11 cellular contexts compared by ENCODE assay signal in the genomic region with DNA sequence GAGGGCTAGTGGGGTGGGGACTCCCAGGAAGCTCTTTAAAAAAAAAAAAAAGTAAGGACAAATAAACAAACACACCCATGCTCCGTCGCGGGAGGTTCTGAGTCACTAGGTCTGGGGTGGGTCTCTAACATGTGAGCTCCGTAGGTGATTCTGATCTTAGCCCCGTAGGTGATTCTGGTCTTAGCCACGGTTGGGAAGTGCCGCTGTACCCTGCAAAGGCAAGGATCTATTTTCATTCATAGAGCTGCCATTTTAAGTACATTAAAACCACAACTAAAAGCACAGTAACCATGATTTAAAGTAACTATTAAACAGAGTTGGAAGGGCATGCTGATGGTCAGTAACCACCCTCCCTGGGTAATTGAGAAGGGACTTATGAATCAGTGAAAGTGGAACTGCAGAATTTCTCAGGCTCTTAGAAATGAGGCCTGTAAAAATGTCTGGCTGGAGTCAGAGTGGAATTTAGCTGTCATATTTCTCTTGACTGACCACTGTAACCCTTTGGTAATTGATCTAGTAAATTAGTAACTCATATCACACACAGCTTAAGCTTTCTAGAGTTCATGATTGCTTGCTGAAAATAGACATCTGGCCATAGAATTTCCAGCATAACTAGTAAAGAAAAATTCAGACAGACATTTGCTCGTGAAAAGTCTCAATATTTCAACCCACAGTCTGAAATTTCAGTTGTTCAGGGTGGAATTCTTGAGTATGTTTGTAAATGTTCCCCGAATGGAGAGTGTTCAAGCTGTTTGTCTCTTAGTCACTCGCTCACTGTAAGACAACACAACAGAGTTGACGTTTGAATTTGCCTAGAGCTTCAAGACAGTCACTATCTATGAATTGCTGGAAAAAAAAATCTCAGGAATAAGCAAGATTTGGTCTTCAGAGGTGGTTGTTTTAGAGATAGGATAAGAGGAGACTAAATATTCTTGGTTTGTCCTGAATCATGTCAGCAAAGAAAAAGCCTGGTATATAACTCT. TPM values are rescaled to one million over a fixed set of nuclear protein-coding genes. Genes with fewer than 3 reads are reported as not detected.
A peak's percentile ranks its signal among the peaks of the same experiment; 100 is the strongest.
DNase-seq lines count a peak whose midpoint lies in the region; ATAC-seq and TF ChIP-seq lines count a peak whose summit lies in the region.
"Had no signal": no experiment of that assay in that cellular context is flagged by ENCODE, and none has a peak within 500 bp of the region (broad histone marks: within the 10 kb centered on the region; RNA-seq: fewer than 3 reads in every experiment).

No MANE protein-coding gene starts in this region.

- H4K20me1 ChIP-seq in hepatocyte (ENCODE audit: insufficient read depth, poor library complexity, severe bottlenecking), result no peaks in the 10 kb centered on the region

- no peaks in the 10 kb centered on the region for H3K4me1 ChIP-seq in Peyer's patch
- H3K4me1 ChIP-seq in hepatocyte (ENCODE audit: insufficient read depth), result no peaks in the 10 kb centered on the region

- H3K36me3 ChIP-seq in Peyer's patch (no peaks in the 10 kb centered on the region), hepatocyte (replicated peaks; ENCODE audit: insufficient read depth, low read depth) (no peaks in the 10 kb centered on the region)

- no peaks in the 10 kb centered on the region for H3K79me2 ChIP-seq in hepatocyte

- ATAC-seq in GM21619 (IDR thresholded peaks at IDR 0.05; ENCODE audit: unreplicated experiment), result peak; percentile 80
- peak; percentile 38 for ATAC-seq in sciatic nerve
- no peak for ATAC-seq in GM19328 (IDR thresholded peaks at IDR 0.05; ENCODE audit: unreplicated experiment)
- ATAC-seq in HG03139 (IDR thresholded peaks at IDR 0.05; ENCODE audit: unreplicated experiment), result no peak

- H3K27me3 ChIP-seq in Peyer's patch, result no peaks in the 10 kb centered on the region
- H3K27me3 ChIP-seq in hepatocyte, result no peaks in the 10 kb centered on the region
- H3K27me3 ChIP-seq in dorsolateral prefrontal cortex, result no peaks in the 10 kb centered on the region

- H3K9me3 ChIP-seq in Peyer's patch (no peaks in the 10 kb centered on the region), hepatocyte (ENCODE audit: low read depth) (no peaks in the 10 kb centered on the region)

- H3K4me2 ChIP-seq in hepatocyte, result peak overlapping the region; percentile 67

- TF ChIP-seq POLR2A in Peyer's patch (IDR thresholded peaks at IDR 0.05), result peak in 1 of 2 donors; percentile 61

- WGBS in hepatocyte (ENCODE audit: low lambda C conversion rate, missing lambda C conversion rate), result 35% methylated on average over 11 of the region's 11 CpGs

- peak overlapping the region in 3 of 4 donors; percentile 62 to 89 (median 78) for H3K27ac ChIP-seq in Peyer's patch
- H3K27ac ChIP-seq in hepatocyte, result peak overlapping the region; percentile 91
- no peak overlapping the region for H3K27ac ChIP-seq in dorsolateral prefrontal cortex

- H3K4me3 ChIP-seq in Peyer's patch, result peak overlapping the region in 2 of 4 donors; percentile 4 to 12
- H3K4me3 ChIP-seq in hepatocyte, result no peak overlapping the region
- no peak overlapping the region for H3K4me3 ChIP-seq in dorsolateral prefrontal cortex

- DNase-seq in Peyer's patch (peak in 2 of 3 donors; percentile 77 to 87), hepatocyte (ENCODE audit: low spot score) (peak; percentile 81), sciatic nerve (ENCODE audit: low spot score) (no peak), dorsolateral prefrontal cortex (no peak)
- no peak for DNase-seq in activated naive CD4-positive, alpha-beta T cell treated with Interleukin-2 at 50 U/mL for 16 hours
- DNase-seq: activated CD8-positive, alpha-beta memory T cell treated with anti-CD3 and anti-CD28 coated beads, Interleukin-2, amount 50 U/mL, for 4 hours; effector memory CD4-positive, alpha-beta T cell; SHP77 treated with DMSO at 0.1 percent for 48 hours had no signal

- no peak overlapping the region for H2AFZ ChIP-seq in hepatocyte

- no peaks in the 10 kb centered on the region for H3K9me2 ChIP-seq in hepatocyte (replicated peaks; ENCODE audit: insufficient read depth)

- intact Hi-C loops in sciatic nerve (cut with DNase I), result no loop called here
- intact Hi-C loops in dorsolateral prefrontal cortex (cut with DNase I), result no loop called here

- TF ChIP-seq CTCF in Peyer's patch (IDR thresholded peaks at IDR 0.05) (no peak), hepatocyte (IDR thresholded peaks at IDR 0.05; ENCODE audit: poor library complexity) (no peak), dorsolateral prefrontal cortex (IDR thresholded peaks at IDR 0.05 in 54 of 56, conservative IDR thresholded peaks at IDR 0.05 in 2 of 56; ENCODE audit: low read depth in 1 of 56, partially characterized antibody in 56 of 56) (no peak)

RNA-seq across cellular contexts. Expression of a gene that starts 34.2 kb away (rescaled TPM):
- 100 to 1,000 TPM in 1 of 4 donors, 10 to 100 TPM in 3; 72.3 to 148 (median 93.0) TPM for total RNA-seq in Peyer's patch
- total RNA-seq in hepatocyte, result 14.8 and 18.7 TPM in 2 replicates
- polyA plus RNA-seq in hepatocyte, result 28.8 and 34.1 TPM in 2 replicates
- total RNA-seq in sciatic nerve, result 53.6 TPM
- total RNA-seq in dorsolateral prefrontal cortex, result 10 to 100 TPM; 15.8 to 51.9 (median 27.4) TPM

Comparison
In these comparisons a context has a peak if more than half of its experiments do, and no peak if none do; other contexts are left out.
1. ATAC-seq: peak in GM21619 (single experiment) and sciatic nerve (single experiment); none in GM19328 (single experiment) and HG03139 (single experiment).
2. DNase-seq: peak in Peyer's patch (2 of 3) and hepatocyte (single experiment); none in sciatic nerve (single experiment), activated naive CD4-positive, alpha-beta T cell treated with Interleukin-2 at 50 U/mL for 16 hours (single experiment) and dorsolateral prefrontal cortex (0 of 10).
3. H3K27ac ChIP-seq: peak in Peyer's patch (3 of 4) and hepatocyte (single experiment); none in dorsolateral prefrontal cortex (0 of 59).